1 cellular context compared by ENCODE assay signal in genomic region chr6:144619983-144620382, GRCh38.
A peak's percentile ranks its signal among the peaks of the same experiment; 100 is the strongest.
TF ChIP-seq lines count a peak whose summit lies in the region.

No MANE protein-coding gene starts in this region.

TF ChIP-seq in HEK293, 187 proteins besides CTCF, POLR2A, EP300 and RAD21 (continued from another document):
- TF ChIP-seq REST (tag by site-specific recombination; IDR thresholded peaks at IDR 0.05) (no peak), IKZF3 (tag by site-specific recombination; IDR thresholded peaks at IDR 0.05) (peak; percentile 45; the same call in 1 of the 2 replicates), ZNF449 (tag by site-specific recombination; IDR thresholded peaks at IDR 0.05) (no peak), ZNF266 (tag by site-specific recombination; IDR thresholded peaks at IDR 0.05; ENCODE audit: low read depth) (no peak), KLF7 (tag by site-specific recombination; IDR thresholded peaks at IDR 0.05; ENCODE audit: borderline replicate concordance) (no peak), KLF1 (tag by site-specific recombination; IDR thresholded peaks at IDR 0.05) (no peak), ZNF248 (tag by site-specific recombination; IDR thresholded peaks at IDR 0.05) (no peak), ZBTB7A (tag by site-specific recombination; IDR thresholded peaks at IDR 0.05; ENCODE audit: low read depth) (no peak), ZNF335 (tag by site-specific recombination; conservative IDR thresholded peaks at IDR 0.05) (0 out of 2 replicates have a peak, but pooled peaks have one; percentile 21), ZNF174 (tag by site-specific recombination; IDR thresholded peaks at IDR 0.05) (no peak), SALL2 (tag by site-specific recombination; IDR thresholded peaks at IDR 0.05; ENCODE audit: borderline replicate concordance) (no peak), ZBTB21 (tag by site-specific recombination; IDR thresholded peaks at IDR 0.05) (0 out of 2 replicates have a peak, but pooled peaks have one; percentile 27), ZNF239 (tag by site-specific recombination; IDR thresholded peaks at IDR 0.05) (no peak), ZNF362 (tag by site-specific recombination; IDR thresholded peaks at IDR 0.05) (no peak), ZSCAN18 (tag by site-specific recombination; IDR thresholded peaks at IDR 0.05) (no peak), ZNF23 (tag by site-specific recombination; IDR thresholded peaks at IDR 0.05; ENCODE audit: borderline replicate concordance) (no peak), ZFP37 (tag by site-specific recombination; IDR thresholded peaks at IDR 0.05) (no peak), ZNF837 (tag by site-specific recombination; IDR thresholded peaks at IDR 0.05) (no peak), ZNF221 (tag by site-specific recombination; IDR thresholded peaks at IDR 0.05; ENCODE audit: borderline replicate concordance) (no peak), ZNF514 (tag by site-specific recombination; IDR thresholded peaks at IDR 0.05) (no peak), ZFHX2 (tag by site-specific recombination; conservative IDR thresholded peaks at IDR 0.05) (no peak), ZSCAN23 (tag by site-specific recombination; IDR thresholded peaks at IDR 0.05) (no peak), FEZF1 (tag by site-specific recombination; IDR thresholded peaks at IDR 0.05) (peak; percentile 85), ZNF354C (tag by site-specific recombination; IDR thresholded peaks at IDR 0.05; ENCODE audit: borderline replicate concordance, low read depth) (no peak), GLI4 (tag by site-specific recombination; IDR thresholded peaks at IDR 0.05) (no peak), SETDB1 (IDR thresholded peaks at IDR 0.05; ENCODE audit: insufficient read length, low read length) (no peak), HOXA7 (CRISPR knock-in tag; IDR thresholded peaks at IDR 0.05; ENCODE audit: borderline replicate concordance) (no peak), ZEB2 (tag by site-specific recombination; IDR thresholded peaks at IDR 0.05) (no peak), ZNF548 (tag by site-specific recombination; IDR thresholded peaks at IDR 0.05) (no peak), ZNF629 (tag by site-specific recombination; IDR thresholded peaks at IDR 0.05) (peak; percentile 46; the same call in 1 of the 2 replicates), ZNF510 (tag by site-specific recombination; IDR thresholded peaks at IDR 0.05; ENCODE audit: insufficient replicate concordance) (no peak)
- TF ChIP-seq, protein P1, sequence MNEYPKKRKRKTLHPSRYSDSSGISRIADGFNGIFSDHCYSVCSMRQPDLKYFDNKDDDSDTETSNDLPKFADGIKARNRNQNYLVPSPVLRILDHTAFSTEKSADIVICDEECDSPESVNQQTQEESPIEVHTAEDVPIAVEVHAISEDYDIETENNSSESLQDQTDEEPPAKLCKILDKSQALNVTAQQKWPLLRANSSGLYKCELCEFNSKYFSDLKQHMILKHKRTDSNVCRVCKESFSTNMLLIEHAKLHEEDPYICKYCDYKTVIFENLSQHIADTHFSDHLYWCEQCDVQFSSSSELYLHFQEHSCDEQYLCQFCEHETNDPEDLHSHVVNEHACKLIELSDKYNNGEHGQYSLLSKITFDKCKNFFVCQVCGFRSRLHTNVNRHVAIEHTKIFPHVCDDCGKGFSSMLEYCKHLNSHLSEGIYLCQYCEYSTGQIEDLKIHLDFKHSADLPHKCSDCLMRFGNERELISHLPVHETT (tag by site-specific recombination; IDR thresholded peaks at IDR 0.05): no peak
- TF ChIP-seq, protein P2, sequence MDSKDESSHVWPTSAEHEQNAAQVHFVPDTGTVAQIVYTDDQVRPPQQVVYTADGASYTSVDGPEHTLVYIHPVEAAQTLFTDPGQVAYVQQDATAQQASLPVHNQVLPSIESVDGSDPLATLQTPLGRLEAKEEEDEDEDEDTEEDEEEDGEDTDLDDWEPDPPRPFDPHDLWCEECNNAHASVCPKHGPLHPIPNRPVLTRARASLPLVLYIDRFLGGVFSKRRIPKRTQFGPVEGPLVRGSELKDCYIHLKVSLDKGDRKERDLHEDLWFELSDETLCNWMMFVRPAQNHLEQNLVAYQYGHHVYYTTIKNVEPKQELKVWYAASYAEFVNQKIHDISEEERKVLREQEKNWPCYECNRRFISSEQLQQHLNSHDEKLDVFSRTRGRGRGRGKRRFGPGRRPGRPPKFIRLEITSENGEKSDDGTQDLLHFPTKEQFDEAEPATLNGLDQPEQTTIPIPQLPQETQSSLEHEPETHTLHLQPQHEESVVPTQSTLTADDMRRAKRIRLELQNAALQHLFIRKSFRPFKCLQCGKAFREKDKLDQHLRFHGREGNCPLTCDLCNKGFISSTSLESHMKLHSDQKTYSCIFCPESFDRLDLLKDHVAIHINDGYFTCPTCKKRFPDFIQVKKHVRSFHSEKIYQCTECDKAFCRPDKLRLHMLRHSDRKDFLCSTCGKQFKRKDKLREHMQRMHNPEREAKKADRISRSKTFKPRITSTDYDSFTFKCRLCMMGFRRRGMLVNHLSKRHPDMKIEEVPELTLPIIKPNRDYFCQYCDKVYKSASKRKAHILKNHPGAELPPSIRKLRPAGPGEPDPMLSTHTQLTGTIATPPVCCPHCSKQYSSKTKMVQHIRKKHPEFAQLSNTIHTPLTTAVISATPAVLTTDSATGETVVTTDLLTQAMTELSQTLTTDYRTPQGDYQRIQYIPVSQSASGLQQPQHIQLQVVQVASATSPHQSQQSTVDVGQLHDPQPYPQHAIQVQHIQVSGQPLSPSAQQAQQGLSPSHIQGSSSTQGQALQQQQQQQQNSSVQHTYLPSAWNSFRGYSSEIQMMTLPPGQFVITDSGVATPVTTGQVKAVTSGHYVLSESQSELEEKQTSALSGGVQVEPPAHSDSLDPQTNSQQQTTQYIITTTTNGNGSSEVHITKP (tag by site-specific recombination; IDR thresholded peaks at IDR 0.05): no peak
- TF ChIP-seq, protein P3, sequence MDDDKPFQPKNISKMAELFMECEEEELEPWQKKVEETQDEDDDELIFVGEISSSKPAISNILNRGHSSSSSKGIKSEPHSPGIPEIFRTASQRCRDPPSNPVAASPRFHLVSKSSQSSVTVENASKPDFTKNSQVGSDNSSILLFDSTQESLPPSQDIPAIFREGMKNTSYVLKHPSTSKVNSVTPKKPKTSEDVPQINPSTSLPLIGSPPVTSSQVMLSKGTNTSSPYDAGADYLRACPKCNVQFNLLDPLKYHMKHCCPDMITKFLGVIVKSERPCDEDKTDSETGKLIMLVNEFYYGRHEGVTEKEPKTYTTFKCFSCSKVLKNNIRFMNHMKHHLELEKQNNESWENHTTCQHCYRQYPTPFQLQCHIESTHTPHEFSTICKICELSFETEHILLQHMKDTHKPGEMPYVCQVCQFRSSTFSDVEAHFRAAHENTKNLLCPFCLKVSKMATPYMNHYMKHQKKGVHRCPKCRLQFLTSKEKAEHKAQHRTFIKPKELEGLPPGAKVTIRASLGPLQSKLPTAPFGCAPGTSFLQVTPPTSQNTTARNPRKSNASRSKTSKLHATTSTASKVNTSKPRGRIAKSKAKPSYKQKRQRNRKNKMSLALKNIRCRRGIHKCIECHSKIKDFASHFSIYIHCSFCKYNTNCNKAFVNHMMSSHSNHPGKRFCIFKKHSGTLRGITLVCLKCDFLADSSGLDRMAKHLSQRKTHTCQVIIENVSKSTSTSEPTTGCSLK (tag by site-specific recombination; IDR thresholded peaks at IDR 0.05): no peak
- TF ChIP-seq, protein P4, sequence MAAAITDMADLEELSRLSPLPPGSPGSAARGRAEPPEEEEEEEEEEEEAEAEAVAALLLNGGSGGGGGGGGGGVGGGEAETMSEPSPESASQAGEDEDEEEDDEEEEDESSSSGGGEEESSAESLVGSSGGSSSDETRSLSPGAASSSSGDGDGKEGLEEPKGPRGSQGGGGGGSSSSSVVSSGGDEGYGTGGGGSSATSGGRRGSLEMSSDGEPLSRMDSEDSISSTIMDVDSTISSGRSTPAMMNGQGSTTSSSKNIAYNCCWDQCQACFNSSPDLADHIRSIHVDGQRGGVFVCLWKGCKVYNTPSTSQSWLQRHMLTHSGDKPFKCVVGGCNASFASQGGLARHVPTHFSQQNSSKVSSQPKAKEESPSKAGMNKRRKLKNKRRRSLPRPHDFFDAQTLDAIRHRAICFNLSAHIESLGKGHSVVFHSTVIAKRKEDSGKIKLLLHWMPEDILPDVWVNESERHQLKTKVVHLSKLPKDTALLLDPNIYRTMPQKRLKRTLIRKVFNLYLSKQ (tag by site-specific recombination; IDR thresholded peaks at IDR 0.05; ENCODE audit: borderline replicate concordance): no peak
